Comparison of ENCODE assay signal across 34 cellular contexts in genomic region chr14:20118795-20119194, GRCh38. TPM values are rescaled to one million over a fixed set of nuclear protein-coding genes. Genes with fewer than 3 reads are reported as not detected.
"Had no signal": no experiment of that assay in that cellular context is flagged by ENCODE, and none has a peak within 500 bp of the region (broad histone marks: within the 10 kb centered on the region; RNA-seq: fewer than 3 reads in every experiment).

No MANE protein-coding gene starts in this region.

- H3K4me1 Mint-ChIP-seq: naive thymus-derived CD8-positive, alpha-beta T cell; nephron progenitor cell; stimulated activated naive CD8-positive, alpha-beta T cell treated with anti-CD3 and anti-CD28 coated beads, Interleukin-15, amount 100 ng/mL, for 72 hours had no signal

- DNase-seq: dermis blood vessel endothelial cell; effector memory CD8-positive, alpha-beta T cell; erythroblast; esophagus squamous epithelium; foreskin melanocyte; glutamatergic neuron; heart right ventricle; hippocampal formation; left cardiac atrium; mesenchymal stem cell; naive thymus-derived CD8-positive, alpha-beta T cell; nephron progenitor cell; nucleus accumbens; stimulated activated CD4-positive, alpha-beta T cell treated with anti-CD3 and anti-CD28 coated beads, Interleukin-12 subunit alpha, Interleukin-12 subunit beta, amount 100 ng/mL, for 4 hours; stimulated activated CD4-positive, alpha-beta T cell treated with anti-CD3 and anti-CD28 coated beads, Interleukin-1b, Interleukin-23, amount 100 ng/mL, for 48 hours; stimulated activated CD4-positive, alpha-beta T cell treated with anti-CD3 and anti-CD28 coated beads, Interleukin-4, amount 100 ng/mL, for 1 hour; stimulated activated CD8-positive, alpha-beta memory T cell treated with anti-CD3 and anti-CD28 coated beads, Interleukin-4, amount 100 ng/mL, for 48 hours; stimulated activated naive CD4-positive, alpha-beta T cell; stimulated activated naive CD8-positive, alpha-beta T cell treated with anti-CD3 and anti-CD28 coated beads, Interleukin-15, amount 100 ng/mL, for 72 hours; thyroid gland; trophoblast cell had no signal

- H3K27ac Mint-ChIP-seq: effector memory CD8-positive, alpha-beta T cell; naive thymus-derived CD8-positive, alpha-beta T cell; nephron progenitor cell; stimulated activated naive CD8-positive, alpha-beta T cell treated with anti-CD3 and anti-CD28 coated beads, Interleukin-15, amount 100 ng/mL, for 72 hours had no signal

- H3K4me3 Mint-ChIP-seq: effector memory CD8-positive, alpha-beta T cell; naive thymus-derived CD8-positive, alpha-beta T cell; nephron progenitor cell; stimulated activated naive CD8-positive, alpha-beta T cell treated with anti-CD3 and anti-CD28 coated beads, Interleukin-15, amount 100 ng/mL, for 72 hours had no signal

- H3K4me3 ChIP-seq: esophagus squamous epithelium, heart right ventricle, left lung, prostate gland, right atrium auricular region, smooth muscle cell, thyroid gland, vagina had no signal

RNA-seq across cellular contexts. Expression of gene OR4K17, which starts 8.3 kb away (rescaled TPM):
- total RNA-seq: dermis blood vessel endothelial cell; esophagus squamous epithelium; heart right ventricle; kidney epithelial cell; left lung; lower leg skin; lung microvascular endothelial cell; myocyte; naive thymus-derived CD8-positive, alpha-beta T cell; osteocyte; prostate gland; right atrium auricular region; sciatic nerve; smooth muscle cell; temporal lobe; thyroid gland; ureter; vagina had no signal

RNA-seq across cellular contexts. Expression of gene OR4N5, which starts 19.8 kb away (rescaled TPM):
- total RNA-seq: dermis blood vessel endothelial cell; esophagus squamous epithelium; heart right ventricle; kidney epithelial cell; left cardiac atrium; left lung; lower leg skin; lung microvascular endothelial cell; myocyte; naive thymus-derived CD8-positive, alpha-beta T cell; osteocyte; prostate gland; right atrium auricular region; sciatic nerve; smooth muscle cell; temporal lobe; thyroid gland; ureter; vagina had no signal

RNA-seq across cellular contexts. Expression of gene OR4L1, which starts 59.0 kb away (rescaled TPM):
- total RNA-seq: dermis blood vessel endothelial cell; esophagus squamous epithelium; heart right ventricle; kidney epithelial cell; left cardiac atrium; left lung; lower leg skin; lung microvascular endothelial cell; myocyte; naive thymus-derived CD8-positive, alpha-beta T cell; osteocyte; prostate gland; right atrium auricular region; sciatic nerve; smooth muscle cell; temporal lobe; thyroid gland; ureter; vagina had no signal
